ENCODE assay signal across 8 cellular contexts in genomic region chr17:48492401-48493298, GRCh38. TPM values are rescaled to one million over a fixed set of nuclear protein-coding genes. Genes with fewer than 3 reads are reported as not detected.
DNase-seq lines count a peak whose midpoint lies in the region; ATAC-seq and TF ChIP-seq lines count a peak whose summit lies in the region.

No MANE protein-coding gene starts in this region.

- no peaks in the 10 kb centered on the region for H3K36me3 ChIP-seq in lung (ENCODE audit: control insufficient read depth in 2 of 2, insufficient read depth in 2 of 2, low read length in 2 of 2)

- no peak for DNase-seq in AG04450 (ENCODE audit: low read depth, low spot score)
- DNase-seq in NCI-H2107 (lab: John Stamatoyannopoulos, UW), result peak; percentile 50
- peak; percentile 75 for DNase-seq in activated CD4-positive, alpha-beta T cell treated with anti-CD3 and anti-CD28 coated beads for 48 hours
- DNase-seq in dermis blood vessel endothelial cell, result peak; percentile 75
- DNase-seq in lung (ENCODE audit: low spot score), result peak; percentile 50
- DNase-seq in stimulated activated CD8-positive, alpha-beta memory T cell treated with anti-CD3 and anti-CD28 coated beads, Interleukin-12 subunit alpha, Interleukin-12 subunit beta, amount 100 ng/mL, for 24 hours (ENCODE audit: extremely low read depth), result peak; percentile 15

- no peak overlapping the region for H3K27ac ChIP-seq in AG04450 (ENCODE audit: low read depth, low read length)
- peak overlapping the region in 1 of 2 donors; percentile 37 for H3K27ac ChIP-seq in lung (ENCODE audit: low read depth in 1 of 2, low read length in 1 of 2)

- CTCF ChIA-PET in AG04450 (lab: Charles Lee), result interaction anchor here (0.7 to 2.5 kb wide), 15 partner anchors 10 to 100 kb away, joined by 3 to 16 read pairs (median 4); no protein-coding TSS in a partner anchor

- H3K4me3 ChIP-seq in AG04450 (ENCODE audit: low read depth, low read length) (peak overlapping the region; percentile 48), lung (no peak overlapping the region)

- H3K4me1 ChIP-seq in lung (ENCODE audit: control insufficient read depth in 2 of 2, insufficient read depth in 2 of 2, low read length in 2 of 2), result peaks cover 0 to 6% of the 10 kb centered on the region in 2 donors

- WGBS in lung, 2 donors, result 4% methylated on average over 53 of the region's 53 CpGs

- POLR2A ChIA-PET in AG04450 (lab: Yijun Ruan, JAX), result interaction anchor here (0.5 to 1.9 kb wide), 10 partner anchors 9 to 55 kb away, joined by 3 to 13 read pairs (median 4); no protein-coding TSS in a partner anchor

- H3K27me3 ChIP-seq in AG04450 (ENCODE audit: control insufficient read depth, insufficient read depth, low read length) (no peaks in the 10 kb centered on the region), lung (ENCODE audit: control insufficient read depth, insufficient read depth) (no peaks in the 10 kb centered on the region)

- H3K9me3 ChIP-seq in AG04450 (ENCODE audit: control insufficient read depth, insufficient read depth, low read length) (no peaks in the 10 kb centered on the region; the same call in 1 of the 2 replicates), lung (ENCODE audit: control insufficient read depth in 2 of 2, insufficient read depth in 1 of 2, low read length in 1 of 2) (no peaks in the 10 kb centered on the region)

- ATAC-seq in GM21381 (IDR thresholded peaks at IDR 0.05; ENCODE audit: unreplicated experiment) (peak; percentile 70), lung (ENCODE audit: insufficient read depth, low FRiP score) (peak; percentile 86), GM21528 (IDR thresholded peaks at IDR 0.05; ENCODE audit: low FRiP score, unreplicated experiment) (no peak)

- peak; percentile 83 for TF ChIP-seq CTCF in AG04450 (IDR thresholded peaks at IDR 0.05; ENCODE audit: low read depth, low read length)
- peak; percentile 68 for TF ChIP-seq CTCF in lung (IDR thresholded peaks at IDR 0.05; ENCODE audit: control extremely low read depth, extremely low read depth)

RNA-seq across cellular contexts. Expression of gene HOXB1, which starts 38.2 kb away (rescaled TPM):
- polyA plus RNA-seq in AG04450 (2011; rRNA removed), result not detected in 2 replicates
- polyA minus RNA-seq in AG04450 (2011; rRNA and poly(A)+ RNA removed), result not detected in 2 replicates
- not detected in 2 replicates for total RNA-seq in dermis blood vessel endothelial cell
- not detected for total RNA-seq in lung
- polyA plus RNA-seq in lung, result not detected

RNA-seq across cellular contexts. Expression of gene HOXB2, which starts 52.3 kb away (rescaled TPM):
- polyA plus RNA-seq in AG04450 (2011; rRNA removed), result 16.3 and 17.9 TPM in 2 replicates
- polyA minus RNA-seq in AG04450 (2011; rRNA and poly(A)+ RNA removed), result 7.4 and 10.2 TPM in 2 replicates
- 4.8 and 5.2 TPM in 2 replicates for total RNA-seq in dermis blood vessel endothelial cell
- 10 to 100 TPM in 1 of 2 donors, 1 to 10 TPM in 1; 6.7 to 13.9 TPM for total RNA-seq in lung
- 1 to 10 TPM; 4.1 to 7.8 TPM for polyA plus RNA-seq in lung
